ENCODE assay signal across 7 cellular contexts in the genomic region with DNA sequence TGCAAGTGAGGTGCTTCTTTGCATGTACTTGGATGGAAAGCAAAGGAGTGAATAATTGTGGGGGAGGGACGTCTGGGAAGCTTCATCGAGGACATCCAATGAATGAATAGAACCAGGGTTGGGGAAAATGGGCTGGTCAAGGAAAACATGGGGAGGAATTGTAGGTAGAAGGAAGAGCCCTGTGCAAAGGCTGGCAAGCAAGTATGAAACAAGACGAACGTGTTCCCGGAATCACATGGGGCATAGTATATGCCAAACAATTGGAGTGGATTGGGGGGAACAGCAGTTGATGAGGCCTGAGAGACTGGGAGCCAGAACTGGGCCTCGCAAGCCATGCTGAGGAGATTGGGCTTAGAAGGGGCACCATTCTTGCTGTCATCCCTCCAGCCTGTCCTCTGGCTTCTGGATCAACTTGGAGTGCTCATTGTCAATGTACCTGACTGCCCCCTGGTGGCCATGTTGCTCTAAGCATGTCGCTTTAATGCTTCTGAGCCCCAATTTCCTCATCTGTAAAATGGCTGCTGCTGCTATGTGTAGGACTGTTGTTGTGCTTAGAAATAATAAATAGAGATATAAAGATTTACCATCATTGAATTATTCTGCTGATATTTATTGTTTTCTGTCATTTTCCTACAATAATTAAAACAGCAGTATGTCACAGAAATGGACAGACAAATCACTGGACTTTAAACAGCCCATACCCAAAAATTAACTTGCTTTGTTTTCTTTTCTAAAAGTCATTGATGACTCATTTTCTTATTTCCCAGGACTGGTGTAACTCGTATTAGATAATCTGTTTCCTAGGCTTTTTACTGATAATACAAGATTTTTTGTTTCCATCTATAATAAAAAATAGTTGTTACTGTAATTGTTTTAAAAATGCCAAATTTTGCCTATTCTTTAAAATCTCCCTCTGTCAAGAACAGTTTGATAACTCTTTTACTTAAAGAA.
A peak's percentile ranks its signal among the peaks of the same experiment; 100 is the strongest.
DNase-seq lines count a peak whose midpoint lies in the region; FAIRE-seq and TF ChIP-seq lines count a peak whose summit lies in the region.

No MANE protein-coding gene starts in this region.

- H3K36me3 ChIP-seq in uterus = no peaks in the 10 kb centered on the region

- no peak for TF ChIP-seq POLR2A in GM12892 (IDR thresholded peaks at IDR 0.05; ENCODE audit: low read depth, low read length)
- TF ChIP-seq POLR2A in uterus (IDR thresholded peaks at IDR 0.05) = no peak

- H3K4me1 ChIP-seq in uterus = no peaks in the 10 kb centered on the region

- H3K9me3 ChIP-seq in uterus = no peaks in the 10 kb centered on the region

- H3K27me3 ChIP-seq in uterus = peaks cover 0 to 3% of the 10 kb centered on the region in 2 donors

- peak; percentile 89 for FAIRE-seq in GM12892 (lab: Jason Lieb, UNC)

- no peak overlapping the region for H3K27ac ChIP-seq in uterus

- H3K4me3 ChIP-seq in Jurkat, Clone E6-1 (ENCODE audit: low read length) = no peak overlapping the region
- H3K4me3 ChIP-seq in uterus = no peak overlapping the region

- intact Hi-C loops in posterior vena cava (cut with DNase I) (no loop called here), uterus (cut with DNase I; ENCODE audit: low total_unique reads) (no loop called here)

- DNase-seq in GM12892 (ENCODE audit: insufficient read length) (peak; percentile 23), RKO (ENCODE audit: low spot score) (peak; percentile 74), activated T-helper 1 cell treated with Interleukin-2 at 50 U/mL for 16 hours (ENCODE audit: low read depth) (peak; percentile 35), foreskin melanocyte (peak; percentile 63), posterior vena cava (ENCODE audit: low spot score) (peak; percentile 89), uterus (peak; percentile 44 to 63)
- peak; percentile 72 for DNase-seq in Jurkat, Clone E6-1 (ENCODE audit: low read depth, low spot score)

- TF ChIP-seq CTCF in uterus (IDR thresholded peaks at IDR 0.05) = peak; percentile 33 to 56 (median 50)

Comparison
In these comparisons a context has a peak if more than half of its experiments do, and no peak if none do; other contexts are left out.
1. DNase-seq: peak in every context shown above with its lines; median percentile 89 in posterior vena cava; 74 in RKO; 72 in Jurkat, Clone E6-1; 63 in foreskin melanocyte; 54 in uterus; 35 in activated T-helper 1 cell treated with Interleukin-2 at 50 U/mL for 16 hours; 23 in GM12892.